1 cellular context compared by ENCODE assay signal in genomic region chr2:85649201-85650190, GRCh38.
TF ChIP-seq lines count a peak whose summit lies in the region.

No MANE protein-coding gene starts in this region.

TF ChIP-seq in HepG2, 621 proteins besides CTCF, POLR2A, EP300 and RAD21:
- TF ChIP-seq UBTF (CRISPR knock-in tag; IDR thresholded peaks at IDR 0.05) (no peak), TBP (CRISPR knock-in tag; IDR thresholded peaks at IDR 0.05) (no peak), BRCA1 (CRISPR knock-in tag; IDR thresholded peaks at IDR 0.05) (no peak), ZNF879 (CRISPR knock-in tag; IDR thresholded peaks at IDR 0.05) (no peak), MAF1 (CRISPR knock-in tag; IDR thresholded peaks at IDR 0.05; ENCODE audit: borderline replicate concordance) (no peak), NR2F6 (IDR thresholded peaks at IDR 0.05) (no peak), NR2F6 (CRISPR knock-in tag; IDR thresholded peaks at IDR 0.05) (no peak), ZEB1 (IDR thresholded peaks at IDR 0.05; ENCODE audit: insufficient replicate concordance, low read depth) (no peak), ZBTB10 (CRISPR knock-in tag; IDR thresholded peaks at IDR 0.05; ENCODE audit: borderline replicate concordance) (no peak), SAFB2 (CRISPR knock-in tag; IDR thresholded peaks at IDR 0.05; ENCODE audit: borderline replicate concordance, low read depth) (no peak), ASH2L (IDR thresholded peaks at IDR 0.05; ENCODE audit: insufficient read length, low read depth, low read length) (no peak), PCBP2 (optimal IDR thresholded peaks at IDR 0.05; ENCODE audit: low read depth, low read length, poor library complexity, severe bottlenecking) (no peak), FOXA1 (IDR thresholded peaks at IDR 0.05) (no peak), FOXA1 (CRISPR knock-in tag; IDR thresholded peaks at IDR 0.05) (no peak), ZNF704 (CRISPR knock-in tag; IDR thresholded peaks at IDR 0.05; ENCODE audit: borderline replicate concordance) (no peak)
